In genomic region chr3:160343132-160343531, GRCh38 we compare ENCODE assay signal across 8 cellular contexts. TPM values are rescaled to one million over a fixed set of nuclear protein-coding genes. Genes with fewer than 3 reads are reported as not detected.
DNase-seq lines count a peak whose midpoint lies in the region; ATAC-seq, FAIRE-seq and TF ChIP-seq lines count a peak whose summit lies in the region.

No MANE protein-coding gene starts in this region.

- H3K27me3 ChIP-seq in CD4-positive, CD25-positive, alpha-beta regulatory T cell (ENCODE audit: control insufficient read depth, insufficient read depth, low read length), result no peaks in the 10 kb centered on the region

- POLR2A ChIA-PET in WTC11 (lab: Charles Lee), result no interaction called here

- peak in 2 of 3 donors; percentile 10 to 21 for DNase-seq in CD4-positive, CD25-positive, alpha-beta regulatory T cell
- DNase-seq in Jurkat, Clone E6-1 (ENCODE audit: low read depth, low spot score), result peak; percentile 8
- DNase-seq in SW 1271 (lab: John Stamatoyannopoulos, UW), result peak; percentile 13 to 32
- no peak for DNase-seq in WTC11 (ENCODE audit: low spot score)
- no peak for DNase-seq in NCI-H345 (lab: John Stamatoyannopoulos, UW)
- DNase-seq in midbrain (lab: John Stamatoyannopoulos, UW), result no peak

- no peaks in the 10 kb centered on the region for H3K4me1 Mint-ChIP-seq in CD4-positive, CD25-positive, alpha-beta regulatory T cell
- H3K4me1 Mint-ChIP-seq in WTC11, result 0 out of 2 replicates have a peak, but pooled peaks cover 4% of the 10 kb centered on the region

- no peak overlapping the region for H3K27ac Mint-ChIP-seq in CD4-positive, CD25-positive, alpha-beta regulatory T cell
- no peak overlapping the region for H3K27ac Mint-ChIP-seq in WTC11

- H3K36me3 ChIP-seq in CD4-positive, CD25-positive, alpha-beta regulatory T cell (ENCODE audit: control insufficient read depth, insufficient read depth, low read length), result no peaks in the 10 kb centered on the region

- H3K4me3 Mint-ChIP-seq in CD4-positive, CD25-positive, alpha-beta regulatory T cell, result no peak overlapping the region
- no peak overlapping the region for H3K4me3 Mint-ChIP-seq in WTC11

- no peak overlapping the region for H3K4me3 ChIP-seq in CD4-positive, CD25-positive, alpha-beta regulatory T cell (ENCODE audit: low read depth, low read length)
- no peak overlapping the region for H3K4me3 ChIP-seq in Jurkat, Clone E6-1 (ENCODE audit: low read length)

- peak; percentile 96 for FAIRE-seq in islet of Langerhans (lab: Jason Lieb, UNC)

- peaks cover 10% of the 10 kb centered on the region for H3K36me3 Mint-ChIP-seq in CD4-positive, CD25-positive, alpha-beta regulatory T cell
- peaks cover 4% of the 10 kb centered on the region for H3K36me3 Mint-ChIP-seq in WTC11

- ATAC-seq in CD4-positive, CD25-positive, alpha-beta regulatory T cell (ENCODE audit: low read depth in 2 of 2), result no peak
- ATAC-seq in WTC11 (no peak), HG02798 (IDR thresholded peaks at IDR 0.05; ENCODE audit: poor library complexity, unreplicated experiment) (no peak)

- H3K4me1 ChIP-seq in CD4-positive, CD25-positive, alpha-beta regulatory T cell (ENCODE audit: control insufficient read depth, insufficient read depth, low read length, poor library complexity, severe bottlenecking), result no peaks in the 10 kb centered on the region

- peaks cover 0 to 1% (median 0%) of the 10 kb centered on the region in 7 donors for H3K9me3 Mint-ChIP-seq in CD4-positive, CD25-positive, alpha-beta regulatory T cell
- peaks cover 6% of the 10 kb centered on the region for H3K9me3 Mint-ChIP-seq in WTC11

- no peaks in the 10 kb centered on the region for H3K27me3 Mint-ChIP-seq in CD4-positive, CD25-positive, alpha-beta regulatory T cell
- H3K27me3 Mint-ChIP-seq in WTC11 (ENCODE audit: low read depth), result no peaks in the 10 kb centered on the region

- H3K9me3 ChIP-seq in CD4-positive, CD25-positive, alpha-beta regulatory T cell (ENCODE audit: control insufficient read depth in 2 of 2, low read length in 2 of 2), result no peaks in the 10 kb centered on the region

- no peak overlapping the region for H3K27ac ChIP-seq in CD4-positive, CD25-positive, alpha-beta regulatory T cell (ENCODE audit: insufficient read depth, low read length, poor library complexity, severe bottlenecking)

- CTCF ChIA-PET in WTC11 (lab: Charles Lee), result no interaction called here

- TF ChIP-seq CTCF in WTC11 (IDR thresholded peaks at IDR 0.05), result no peak

TF ChIP-seq in WTC11, 78 proteins besides CTCF, POLR2A, EP300 and RAD21:
- TF ChIP-seq ZNF396 (CRISPR knock-in tag; IDR thresholded peaks at IDR 0.05; ENCODE audit: borderline replicate concordance) (no peak), TEAD4 (CRISPR knock-in tag; IDR thresholded peaks at IDR 0.05) (no peak), RORB (CRISPR knock-in tag; IDR thresholded peaks at IDR 0.05) (no peak), IRF2 (CRISPR knock-in tag; IDR thresholded peaks at IDR 0.05; ENCODE audit: borderline replicate concordance, low read depth) (no peak), MLX (CRISPR knock-in tag; IDR thresholded peaks at IDR 0.05) (no peak), FOXP1 (CRISPR knock-in tag; IDR thresholded peaks at IDR 0.05; ENCODE audit: borderline replicate concordance) (no peak), TCF7 (CRISPR knock-in tag; IDR thresholded peaks at IDR 0.05; ENCODE audit: low read depth) (no peak), AR (CRISPR knock-in tag; IDR thresholded peaks at IDR 0.05) (no peak), ATF1 (CRISPR knock-in tag; IDR thresholded peaks at IDR 0.05) (no peak), JAZF1 (CRISPR knock-in tag; IDR thresholded peaks at IDR 0.05) (no peak), ZNF138 (CRISPR knock-in tag; conservative IDR thresholded peaks at IDR 0.05) (no peak)

RNA-seq across cellular contexts. Expression of gene IFT80, which starts 55.9 kb away (rescaled TPM):
- 35.7 TPM for total RNA-seq in CD4-positive, CD25-positive, alpha-beta regulatory T cell
- polyA plus RNA-seq in CD4-positive, CD25-positive, alpha-beta regulatory T cell, result 1 to 10 TPM; 3.0 to 8.0 (median 6.2) TPM
- polyA plus RNA-seq in Jurkat, Clone E6-1 (2012; ENCODE audit: insufficient read depth, insufficient read length), result 21.3 TPM
- total RNA-seq in WTC11 (2021), result 26.9 to 29.5 TPM (median 28.0 TPM) in 3 replicates

RNA-seq across cellular contexts. Expression of gene SMC4, which starts 56.3 kb away (rescaled TPM):
- total RNA-seq in CD4-positive, CD25-positive, alpha-beta regulatory T cell, result 153 TPM
- 10 to 100 TPM; 48.4 to 96.9 (median 53.7) TPM for polyA plus RNA-seq in CD4-positive, CD25-positive, alpha-beta regulatory T cell
- 181 TPM for polyA plus RNA-seq in Jurkat, Clone E6-1 (2012; ENCODE audit: insufficient read depth, insufficient read length)
- 115 to 144 TPM (median 125 TPM) in 3 replicates for total RNA-seq in WTC11 (2021)

Comparison
In these comparisons a context has a peak if more than half of its experiments do, and no peak if none do; other contexts are left out.
1. DNase-seq: peak in CD4-positive, CD25-positive, alpha-beta regulatory T cell (2 of 3), Jurkat, Clone E6-1 (single experiment) and SW 1271 (2 of 2); none in WTC11 (single experiment), NCI-H345 (single experiment) and midbrain (single experiment).